In genomic region chr3:128411574-128412064, GRCh38 we compare ENCODE assay signal across 15 cellular contexts. TPM values are rescaled to one million over a fixed set of nuclear protein-coding genes. Genes with fewer than 3 reads are reported as not detected.
"Had no signal": no experiment of that assay in that cellular context is flagged by ENCODE, and none has a peak within 500 bp of the region (broad histone marks: within the 10 kb centered on the region; RNA-seq: fewer than 3 reads in every experiment).

No MANE protein-coding gene starts in this region.

- DNase-seq: activated CD4-positive, alpha-beta T cell treated with anti-CD3 and anti-CD28 coated beads, Interleukin-2, amount 10 ng/mL, durations not matched to agents 24 days and 14 days; activated naive CD4-positive, alpha-beta T cell treated with anti-CD3 and anti-CD28 coated beads for 36 hours; activated T-cell treated with anti-CD3 and anti-CD28 coated beads for 4 hours; cortex of kidney; effector CD8-positive, alpha-beta T cell; gastrocnemius medialis; islet precursor cell; left lung; retina had no signal

- H3K4me3 Mint-ChIP-seq: activated CD4-positive, alpha-beta T cell treated with anti-CD3 and anti-CD28 coated beads, Interleukin-2, amount 10 ng/mL, durations not matched to agents 24 days and 14 days; activated naive CD4-positive, alpha-beta T cell treated with anti-CD3 and anti-CD28 coated beads for 36 hours; activated T-helper 17 cell treated with anti-CD3 and anti-CD28 coated beads, Interleukin-2, amount 50 U/mL, for 72 hours; central memory CD8-positive, alpha-beta T cell; T-helper 2 cell treated with Interferon-gamma antibody and Interleukin-4, amounts not matched to agents 5 μg/mL and 100 μg/mL, for 36 hours had no signal

- H3K9me3 Mint-ChIP-seq: activated CD4-positive, alpha-beta T cell treated with anti-CD3 and anti-CD28 coated beads, Interleukin-2, amount 10 ng/mL, durations not matched to agents 24 days and 14 days; activated naive CD4-positive, alpha-beta T cell treated with anti-CD3 and anti-CD28 coated beads for 36 hours; activated T-helper 17 cell treated with anti-CD3 and anti-CD28 coated beads, Interleukin-2, amount 50 U/mL, for 72 hours; central memory CD8-positive, alpha-beta T cell; T-helper 2 cell treated with Interferon-gamma antibody and Interleukin-4, amounts not matched to agents 5 μg/mL and 100 μg/mL, for 36 hours had no signal

- H3K4me1 Mint-ChIP-seq: activated CD4-positive, alpha-beta T cell treated with anti-CD3 and anti-CD28 coated beads, Interleukin-2, amount 10 ng/mL, durations not matched to agents 24 days and 14 days had no signal

- H3K27ac ChIP-seq: gastrocnemius medialis, left lung, skin epidermis, tibial nerve had no signal

- H3K4me3 ChIP-seq: gastrocnemius medialis, left lung, skin epidermis, tibial nerve had no signal

- H3K27me3 Mint-ChIP-seq: activated CD4-positive, alpha-beta T cell treated with anti-CD3 and anti-CD28 coated beads, Interleukin-2, amount 10 ng/mL, durations not matched to agents 24 days and 14 days; activated T-helper 17 cell treated with anti-CD3 and anti-CD28 coated beads, Interleukin-2, amount 50 U/mL, for 72 hours; central memory CD8-positive, alpha-beta T cell had no signal

- H3K27me3 ChIP-seq: gastrocnemius medialis, left lung, tibial nerve had no signal

- H3K36me3 ChIP-seq: gastrocnemius medialis, left lung had no signal

- ATAC-seq: activated T-helper 17 cell treated with anti-CD3 and anti-CD28 coated beads, Interleukin-2, amount 50 U/mL, for 72 hours; gastrocnemius medialis; left lung had no signal

- H3K9me3 ChIP-seq: gastrocnemius medialis, left lung, tibial nerve had no signal

- H3K27ac Mint-ChIP-seq: activated CD4-positive, alpha-beta T cell treated with anti-CD3 and anti-CD28 coated beads, Interleukin-2, amount 10 ng/mL, durations not matched to agents 24 days and 14 days; activated naive CD4-positive, alpha-beta T cell treated with anti-CD3 and anti-CD28 coated beads for 36 hours; activated T-helper 17 cell treated with anti-CD3 and anti-CD28 coated beads, Interleukin-2, amount 50 U/mL, for 72 hours; T-helper 2 cell treated with Interferon-gamma antibody and Interleukin-4, amounts not matched to agents 5 μg/mL and 100 μg/mL, for 36 hours had no signal

RNA-seq across cellular contexts. Expression of gene DNAJB8, which starts 55.1 kb away (rescaled TPM):
- total RNA-seq: activated CD4-positive, alpha-beta T cell treated with anti-CD3 and anti-CD28 coated beads, Interleukin-2, amount 10 ng/mL, durations not matched to agents 24 days and 14 days; activated naive CD4-positive, alpha-beta T cell treated with anti-CD3 and anti-CD28 coated beads for 36 hours; activated T-helper 17 cell treated with anti-CD3 and anti-CD28 coated beads, Interleukin-2, amount 50 U/mL, for 72 hours; gastrocnemius medialis; left lung; subcutaneous adipose tissue; tibial nerve had no signal
